10 cellular contexts compared by ENCODE assay signal in the genomic region with DNA sequence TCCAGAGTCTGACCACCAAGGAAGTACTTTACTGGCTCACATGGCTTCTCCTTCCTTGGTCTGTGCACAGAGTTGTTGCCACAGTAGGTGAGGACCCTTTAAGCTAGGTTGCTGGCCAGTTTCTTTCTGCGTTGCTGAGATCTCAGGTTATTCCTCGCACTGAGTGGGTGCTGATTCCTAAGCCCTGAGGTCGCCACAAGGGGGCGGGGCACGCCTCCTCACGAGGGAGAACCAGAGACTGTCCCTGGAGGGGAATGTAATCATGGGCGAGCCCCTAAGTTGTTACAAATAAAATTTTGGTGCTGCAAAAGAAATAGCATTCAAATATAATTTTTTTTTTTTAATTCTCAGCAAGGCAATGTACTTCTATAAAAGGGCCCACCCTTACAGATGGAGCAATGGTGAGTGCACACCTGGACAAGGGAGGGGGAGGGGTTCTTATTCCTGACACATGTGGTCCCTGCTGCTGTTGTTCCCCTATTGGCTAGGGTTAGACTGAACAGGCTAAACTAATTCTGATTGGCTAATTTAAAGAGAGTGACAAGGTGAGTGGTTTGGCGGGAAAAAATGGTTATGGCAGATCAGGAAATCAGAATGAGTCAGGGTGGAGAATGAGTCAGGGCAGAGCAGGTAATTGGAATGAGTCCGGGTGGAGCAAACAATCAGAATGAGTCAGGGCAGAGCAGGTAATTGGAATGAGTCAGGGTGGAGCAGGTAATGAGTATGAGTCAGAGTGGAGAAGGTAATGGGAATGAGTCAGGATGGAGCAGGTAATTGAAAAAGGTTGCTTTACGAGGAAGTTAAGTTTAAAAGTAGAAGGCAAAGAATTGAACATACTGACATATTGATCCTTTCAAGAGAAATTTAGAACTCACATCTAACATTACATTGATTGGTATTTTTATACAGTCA.
DNase-seq lines count a peak whose midpoint lies in the region; ATAC-seq and TF ChIP-seq lines count a peak whose summit lies in the region.
"Had no signal": no experiment of that assay in that cellular context is flagged by ENCODE, and none has a peak within 500 bp of the region (broad histone marks: within the 10 kb centered on the region; RNA-seq: fewer than 3 reads in every experiment).

No MANE protein-coding gene starts in this region.

- no peak for TF ChIP-seq POLR2A in gastrocnemius medialis (IDR thresholded peaks at IDR 0.05)

- TF ChIP-seq CTCF in GM12875 (IDR thresholded peaks at IDR 0.05; ENCODE audit: borderline replicate concordance, insufficient read depth, low read depth, low read length) = peak; percentile 10; the same call in 1 of the 2 replicates
- TF ChIP-seq CTCF in LNCAP (IDR thresholded peaks at IDR 0.05) = peak; percentile 27; the same call in 1 of the 2 replicates
- peak; percentile 18 for TF ChIP-seq CTCF in neural progenitor cell (IDR thresholded peaks at IDR 0.05)
- no peak for TF ChIP-seq CTCF in gastrocnemius medialis (IDR thresholded peaks at IDR 0.05 in 4 of 5, conservative IDR thresholded peaks at IDR 0.05 in 1 of 5)

- no peaks in the 10 kb centered on the region for H3K79me2 ChIP-seq in neural progenitor cell (ENCODE audit: low read depth)

- H3K27me3 Mint-ChIP-seq in activated T-helper 1 cell treated with anti-CD3 and anti-CD28 coated beads, Interleukin-12 subunit alpha, Interleukin-12 subunit beta, Interleukin-2, Interleukin-4 antibody, amounts not matched to agents 30 ng/mL and 10 ng/mL and 1 ng/mL, durations not matched to agents 14 hours and 24 hours and 36 hours (ENCODE audit: insufficient read depth) = peaks cover 2% of the 10 kb centered on the region
- peaks cover 5% of the 10 kb centered on the region for H3K27me3 Mint-ChIP-seq in neural progenitor cell (ENCODE audit: insufficient read depth, low read depth)
- H3K27me3 Mint-ChIP-seq: memory B cell had no signal

- H3F3A ChIP-seq in neural progenitor cell (ENCODE audit: low read depth) = no peaks in the 10 kb centered on the region

- H3K36me3 ChIP-seq in neural progenitor cell (no peaks in the 10 kb centered on the region), gastrocnemius medialis (no peaks in the 10 kb centered on the region)

- no peak for DNase-seq in activated T-helper 1 cell treated with anti-CD3 and anti-CD28 coated beads, Interleukin-12 subunit alpha, Interleukin-12 subunit beta, Interleukin-2, Interleukin-4 antibody, amounts not matched to agents 30 ng/mL and 10 ng/mL and 1 ng/mL, durations not matched to agents 14 hours and 24 hours and 36 hours (ENCODE audit: low spot score)
- DNase-seq in neural progenitor cell (ENCODE audit: low spot score) (peak; percentile 12), DMS79 (lab: John Stamatoyannopoulos, UW) (no peak), gastrocnemius medialis (no peak)
- DNase-seq: NCI-H187 treated with DMSO at 0.1 percent for 48 hours, substantia nigra had no signal

- H3K27me3 ChIP-seq in neural progenitor cell (no peaks in the 10 kb centered on the region), gastrocnemius medialis (peaks cover 0 to 2% (median 0%) of the 10 kb centered on the region in 3 donors)

- H4K20me1 ChIP-seq in neural progenitor cell (ENCODE audit: low read depth) = no peaks in the 10 kb centered on the region

- H3K4me3 Mint-ChIP-seq in activated T-helper 1 cell treated with anti-CD3 and anti-CD28 coated beads, Interleukin-12 subunit alpha, Interleukin-12 subunit beta, Interleukin-2, Interleukin-4 antibody, amounts not matched to agents 30 ng/mL and 10 ng/mL and 1 ng/mL, durations not matched to agents 14 hours and 24 hours and 36 hours = no peak overlapping the region
- H3K4me3 Mint-ChIP-seq in neural progenitor cell = no peak overlapping the region
- H3K4me3 Mint-ChIP-seq: memory B cell had no signal

- H3K36me3 Mint-ChIP-seq in activated T-helper 1 cell treated with anti-CD3 and anti-CD28 coated beads, Interleukin-12 subunit alpha, Interleukin-12 subunit beta, Interleukin-2, Interleukin-4 antibody, amounts not matched to agents 30 ng/mL and 10 ng/mL and 1 ng/mL, durations not matched to agents 14 hours and 24 hours and 36 hours (ENCODE audit: low read depth) = peaks cover 10% of the 10 kb centered on the region
- no peaks in the 10 kb centered on the region for H3K36me3 Mint-ChIP-seq in neural progenitor cell

- H3K27ac Mint-ChIP-seq in activated T-helper 1 cell treated with anti-CD3 and anti-CD28 coated beads, Interleukin-12 subunit alpha, Interleukin-12 subunit beta, Interleukin-2, Interleukin-4 antibody, amounts not matched to agents 30 ng/mL and 10 ng/mL and 1 ng/mL, durations not matched to agents 14 hours and 24 hours and 36 hours = peak overlapping the region; percentile 45
- no peak overlapping the region for H3K27ac Mint-ChIP-seq in neural progenitor cell
- H3K27ac Mint-ChIP-seq: memory B cell had no signal

- no peaks in the 10 kb centered on the region for H3K9me3 ChIP-seq in neural progenitor cell (ENCODE audit: low read depth)
- no peaks in the 10 kb centered on the region for H3K9me3 ChIP-seq in gastrocnemius medialis

- ATAC-seq in gastrocnemius medialis (no peak), GM19324 (IDR thresholded peaks at IDR 0.05; ENCODE audit: low FRiP score, unreplicated experiment) (no peak)

- intact Hi-C loops in activated T-helper 1 cell treated with anti-CD3 and anti-CD28 coated beads, Interleukin-12 subunit alpha, Interleukin-12 subunit beta, Interleukin-2, Interleukin-4 antibody, amounts not matched to agents 30 ng/mL and 10 ng/mL and 1 ng/mL, durations not matched to agents 14 hours and 24 hours and 36 hours (cut with micrococcal nuclease) = no loop called here
- intact Hi-C loops in gastrocnemius medialis (cut with DNase I; ENCODE audit: low total_unique reads) = no loop called here

- H3K4me1 ChIP-seq in neural progenitor cell (no peaks in the 10 kb centered on the region), gastrocnemius medialis (no peaks in the 10 kb centered on the region)

- H3K27ac ChIP-seq in neural progenitor cell = no peak overlapping the region
- no peak overlapping the region for H3K27ac ChIP-seq in gastrocnemius medialis

- H3K4me2 ChIP-seq in neural progenitor cell = no peak overlapping the region

- no peak overlapping the region for H3K4me3 ChIP-seq in GM12875 (ENCODE audit: low read depth, low read length)
- no peak overlapping the region for H3K4me3 ChIP-seq in neural progenitor cell
- no peak overlapping the region for H3K4me3 ChIP-seq in gastrocnemius medialis

- peaks cover 9% of the 10 kb centered on the region for H3K4me1 Mint-ChIP-seq in activated T-helper 1 cell treated with anti-CD3 and anti-CD28 coated beads, Interleukin-12 subunit alpha, Interleukin-12 subunit beta, Interleukin-2, Interleukin-4 antibody, amounts not matched to agents 30 ng/mL and 10 ng/mL and 1 ng/mL, durations not matched to agents 14 hours and 24 hours and 36 hours (ENCODE audit: low read depth)
- no peaks in the 10 kb centered on the region for H3K4me1 Mint-ChIP-seq in neural progenitor cell

- H3K9ac ChIP-seq in neural progenitor cell = no peak overlapping the region

- in situ Hi-C loops in gastrocnemius medialis (cut with MboI; ENCODE audit: low sequenced_read_pairs in 4 of 4) = no loop called here

- H2AFZ ChIP-seq in neural progenitor cell (replicated peaks) = no peak overlapping the region

- peaks cover 14% of the 10 kb centered on the region for H3K9me3 Mint-ChIP-seq in activated T-helper 1 cell treated with anti-CD3 and anti-CD28 coated beads, Interleukin-12 subunit alpha, Interleukin-12 subunit beta, Interleukin-2, Interleukin-4 antibody, amounts not matched to agents 30 ng/mL and 10 ng/mL and 1 ng/mL, durations not matched to agents 14 hours and 24 hours and 36 hours
- no peaks in the 10 kb centered on the region for H3K9me3 Mint-ChIP-seq in neural progenitor cell

Comparison
In these comparisons a context has a peak if more than half of its experiments do, and no peak if none do; other contexts are left out.
1. CTCF ChIP-seq: peak in GM12875 (single experiment), LNCAP (single experiment) and neural progenitor cell (single experiment); none in gastrocnemius medialis (0 of 5).